ENCODE assay signal across 4 cellular contexts in the genomic region with DNA sequence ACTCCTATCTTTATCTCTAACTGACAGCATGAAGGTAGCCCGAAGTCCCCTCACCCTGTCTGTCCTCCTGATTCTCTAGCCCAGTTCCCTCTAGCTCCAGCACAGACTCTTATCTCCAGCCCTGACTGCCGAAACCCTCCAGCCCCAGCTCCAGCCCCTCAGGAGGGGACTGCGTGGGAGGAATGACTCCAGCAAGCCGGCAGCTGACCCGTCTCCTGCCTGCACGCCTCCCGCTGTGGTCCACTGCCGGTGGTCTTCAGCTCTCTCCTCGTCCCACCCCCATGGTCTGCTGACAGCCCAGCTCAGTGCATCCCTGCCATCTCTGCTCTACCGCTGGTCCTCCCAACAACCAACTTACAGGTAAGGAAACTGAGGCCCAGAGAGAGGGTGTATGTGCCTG. TPM values are rescaled to one million over a fixed set of nuclear protein-coding genes. Genes with fewer than 3 reads are reported as not detected.
"Had no signal": no experiment of that assay in that cellular context is flagged by ENCODE, and none has a peak within 500 bp of the region (broad histone marks: within the 10 kb centered on the region; RNA-seq: fewer than 3 reads in every experiment).

No MANE protein-coding gene starts in this region.

RNA-seq across cellular contexts. Expression of gene AQP7, which starts 0.6 kb away (rescaled TPM):
- total RNA-seq: dermis blood vessel endothelial cell, glomerular endothelial cell, kidney epithelial cell, osteocyte had no signal
